24 cellular contexts compared by ENCODE assay signal in the genomic region with DNA sequence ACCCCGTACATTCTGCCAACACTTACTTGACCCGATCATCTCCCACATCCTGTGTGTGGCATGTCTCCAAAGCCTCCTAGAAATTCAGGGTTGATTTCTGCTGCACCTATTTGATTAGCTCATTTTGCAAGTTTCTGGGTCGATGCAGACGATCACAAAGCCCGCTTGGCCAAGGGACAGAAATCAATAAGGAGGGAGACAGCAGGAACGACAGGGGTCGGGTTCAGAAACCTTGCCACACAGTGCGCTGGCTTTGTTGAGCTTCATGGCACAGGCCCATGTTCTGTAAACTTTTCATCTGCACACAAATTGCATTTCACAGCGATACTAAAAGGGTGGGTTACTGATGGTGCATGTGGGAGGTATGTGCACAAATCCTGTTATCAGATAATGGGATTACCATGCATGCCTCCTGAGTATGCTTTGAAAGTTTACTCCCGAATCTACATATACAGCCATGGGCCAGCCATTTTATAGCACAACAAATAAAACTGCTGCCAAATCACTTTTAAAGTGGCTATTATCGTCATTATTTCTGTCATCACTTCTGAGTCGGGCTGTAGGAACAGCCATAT.
DNase-seq lines count a peak whose midpoint lies in the region; ATAC-seq, FAIRE-seq and TF ChIP-seq lines count a peak whose summit lies in the region.
"Had no signal": no experiment of that assay in that cellular context is flagged by ENCODE, and none has a peak within 500 bp of the region (broad histone marks: within the 10 kb centered on the region; RNA-seq: fewer than 3 reads in every experiment).

No MANE protein-coding gene starts in this region.

- H2BK120ac ChIP-seq in neuronal stem cell (ENCODE audit: low read depth, low read length) = no peak overlapping the region

- ATAC-seq in left lung = no peak
- ATAC-seq: sciatic nerve had no signal

- DNase-seq in NCI-H2227 treated with DMSO at 0.1 percent for 48 hours (lab: John Stamatoyannopoulos, UW) = peak; percentile 13
- no peak for DNase-seq in NCI-H2227 (lab: John Stamatoyannopoulos, UW; ENCODE audit: unreplicated experiment)
- DNase-seq in NCI-H2196 (lab: John Stamatoyannopoulos, UW; ENCODE audit: unreplicated experiment) = peak; percentile 55
- no peak for DNase-seq in astrocyte (ENCODE audit: low read depth)
- no peak for DNase-seq in neuronal stem cell (ENCODE audit: low spot score)
- no peak for DNase-seq in T-helper 1 cell
- no peak for DNase-seq in dermis blood vessel endothelial cell
- no peak for DNase-seq in left lung
- DNase-seq: activated CD4-positive, alpha-beta T cell treated with anti-CD3 and anti-CD28 coated beads, Interleukin-2, amount 10 ng/mL, durations not matched to agents 24 days and 14 days; activated naive CD4-positive, alpha-beta T cell treated with Interleukin-2 at 50 U/mL for 16 hours; DMS53; Karpas-422; kidney glomerular epithelial cell; NCI-H1694 treated with DMSO at 0.1 percent for 48 hours; stimulated activated naive CD4-positive, alpha-beta T cell treated with Interleukin-2 at 50 U/mL for 16 hours; SW 1271; upper lobe of left lung had no signal

- no peaks in the 10 kb centered on the region for H3K9me3 Mint-ChIP-seq in astrocyte (ENCODE audit: unreplicated experiment)
- H3K9me3 Mint-ChIP-seq: activated CD4-positive, alpha-beta T cell treated with anti-CD3 and anti-CD28 coated beads, Interleukin-2, amount 10 ng/mL, durations not matched to agents 24 days and 14 days; CD14-positive monocyte had no signal

- no peaks in the 10 kb centered on the region for H3K4me1 Mint-ChIP-seq in astrocyte (ENCODE audit: low read depth, unreplicated experiment)
- H3K4me1 Mint-ChIP-seq: activated CD4-positive, alpha-beta T cell treated with anti-CD3 and anti-CD28 coated beads, Interleukin-2, amount 10 ng/mL, durations not matched to agents 24 days and 14 days had no signal

- H3K23ac ChIP-seq in neuronal stem cell (ENCODE audit: low read depth, low read length, poor library complexity) = no peak overlapping the region

- H3K27ac ChIP-seq in astrocyte (ENCODE audit: low read depth, low read length) = no peak overlapping the region
- H3K27ac ChIP-seq in neuronal stem cell (replicated peaks; ENCODE audit: low read length) = no peak overlapping the region
- no peak overlapping the region for H3K27ac ChIP-seq in left lung
- H3K27ac ChIP-seq: ascending aorta, upper lobe of left lung had no signal

- no peak for TF ChIP-seq CTCF in astrocyte (IDR thresholded peaks at IDR 0.05; ENCODE audit: insufficient read depth, low read depth, low read length)
- no peak for TF ChIP-seq CTCF in left lung (IDR thresholded peaks at IDR 0.05)

- no peak overlapping the region for H3K14ac ChIP-seq in neuronal stem cell (ENCODE audit: low read length)

- H3K79me1 ChIP-seq in neuronal stem cell (ENCODE audit: low read depth, low read length) = no peaks in the 10 kb centered on the region

- no peak overlapping the region for H3K18ac ChIP-seq in neuronal stem cell (ENCODE audit: low read length)

- FAIRE-seq in astrocyte (lab: Jason Lieb, UNC) = no peak
- FAIRE-seq: A204.1, colon, endothelial cell of umbilical vein had no signal

- H4K91ac ChIP-seq in neuronal stem cell (ENCODE audit: low read depth, low read length, poor library complexity) = no peak overlapping the region

- H2AK5ac ChIP-seq in neuronal stem cell (ENCODE audit: low read depth, low read length) = no peak overlapping the region

- H2BK5ac ChIP-seq in neuronal stem cell (ENCODE audit: low read length) = no peak overlapping the region

- no peaks in the 10 kb centered on the region for H3K36me3 Mint-ChIP-seq in astrocyte (ENCODE audit: low read depth, unreplicated experiment)
- H3K36me3 Mint-ChIP-seq: CD14-positive monocyte, mesothelial cell of epicardium had no signal

- H3K4me3 Mint-ChIP-seq in astrocyte (ENCODE audit: unreplicated experiment) = no peak overlapping the region
- H3K4me3 Mint-ChIP-seq: activated CD4-positive, alpha-beta T cell treated with anti-CD3 and anti-CD28 coated beads, Interleukin-2, amount 10 ng/mL, durations not matched to agents 24 days and 14 days; CD14-positive monocyte; mesothelial cell of epicardium had no signal

- H4K20me1 ChIP-seq in astrocyte (ENCODE audit: insufficient read depth, low read length) = no peaks in the 10 kb centered on the region

- H3K27me3 ChIP-seq in astrocyte (ENCODE audit: insufficient read depth, low read length) (no peaks in the 10 kb centered on the region), neuronal stem cell (ENCODE audit: control insufficient read depth in 3 of 3, insufficient read depth in 3 of 3, low read depth in 1 of 3, low read length in 3 of 3) (no peaks in the 10 kb centered on the region), left lung (peaks cover 0 to 3% of the 10 kb centered on the region in 2 donors)
- H3K27me3 ChIP-seq: ascending aorta, upper lobe of left lung had no signal

- no peak overlapping the region for H4K8ac ChIP-seq in neuronal stem cell (ENCODE audit: low read depth, low read length)

- H2AFZ ChIP-seq in astrocyte (ENCODE audit: low read depth, low read length) (peak overlapping the region; percentile 28), neuronal stem cell (ENCODE audit: low read length) (peak overlapping the region; percentile 2)

- no peak overlapping the region for H2BK12ac ChIP-seq in neuronal stem cell (ENCODE audit: low read length)

- no peak overlapping the region for H3K4me2 ChIP-seq in astrocyte (ENCODE audit: low read length)
- no peak overlapping the region for H3K4me2 ChIP-seq in neuronal stem cell (ENCODE audit: insufficient read depth, low read length, poor library complexity, severe bottlenecking)

- H3K4ac ChIP-seq in neuronal stem cell (ENCODE audit: low read length) = no peak overlapping the region

- intact Hi-C loops in left lung (cut with DNase I) = no loop called here

- no peaks in the 10 kb centered on the region for H3K4me1 ChIP-seq in astrocyte (ENCODE audit: insufficient read depth, low read length)
- peaks cover 0 to 2% of the 10 kb centered on the region in 2 donors for H3K4me1 ChIP-seq in neuronal stem cell (ENCODE audit: control insufficient read depth in 2 of 2, insufficient read depth in 1 of 2, low read depth in 1 of 2, low read length in 2 of 2)
- no peaks in the 10 kb centered on the region for H3K4me1 ChIP-seq in left lung
- H3K4me1 ChIP-seq: ascending aorta, upper lobe of left lung had no signal

- H3K27me3 Mint-ChIP-seq in astrocyte (ENCODE audit: low read depth, unreplicated experiment) = no peaks in the 10 kb centered on the region

- H3K4me3 ChIP-seq in astrocyte (ENCODE audit: insufficient read depth, low read depth, low read length) = no peak overlapping the region
- no peak overlapping the region for H3K4me3 ChIP-seq in neuronal stem cell (ENCODE audit: low read length in 2 of 2)
- H3K4me3 ChIP-seq in left lung = no peak overlapping the region
- H3K4me3 ChIP-seq: ascending aorta, upper lobe of left lung had no signal

- WGBS in neuronal stem cell (ENCODE audit: extremely low coverage in 2 of 2, insufficient read length in 2 of 2, insufficient replicate concordance in 1 of 2), 2 donors = no CpG with 5 or more reads among the region's 12 CpGs

- H2BK15ac ChIP-seq in neuronal stem cell (ENCODE audit: low read length) = no peak overlapping the region

- no peaks in the 10 kb centered on the region for H3K79me2 ChIP-seq in astrocyte (ENCODE audit: insufficient read depth, low read length)

- no peak overlapping the region for H3K27ac Mint-ChIP-seq in astrocyte (ENCODE audit: unreplicated experiment)
- H3K27ac Mint-ChIP-seq: activated CD4-positive, alpha-beta T cell treated with anti-CD3 and anti-CD28 coated beads, Interleukin-2, amount 10 ng/mL, durations not matched to agents 24 days and 14 days; CD14-positive monocyte; mesothelial cell of epicardium had no signal

- no peaks in the 10 kb centered on the region for H3K9me3 ChIP-seq in astrocyte (ENCODE audit: insufficient read depth, low read depth, low read length)
- H3K9me3 ChIP-seq in neuronal stem cell (replicated peaks in 1 of 2; ENCODE audit: control insufficient read depth in 2 of 2, insufficient read depth in 1 of 2, low read depth in 1 of 2, low read length in 2 of 2) = no peaks in the 10 kb centered on the region
- H3K9me3 ChIP-seq in left lung = no peaks in the 10 kb centered on the region
- H3K9me3 ChIP-seq: ascending aorta, upper lobe of left lung had no signal

- no peaks in the 10 kb centered on the region for H3K36me3 ChIP-seq in astrocyte (ENCODE audit: insufficient read depth, low read length)
- H3K36me3 ChIP-seq in neuronal stem cell (replicated peaks in 1 of 2; ENCODE audit: control insufficient read depth in 2 of 2, insufficient read depth in 2 of 2, low read length in 2 of 2) = no peaks in the 10 kb centered on the region
- H3K36me3 ChIP-seq in left lung = no peaks in the 10 kb centered on the region
- H3K36me3 ChIP-seq: ascending aorta, upper lobe of left lung had no signal

- H3K9ac ChIP-seq in astrocyte (ENCODE audit: low read length) (no peak overlapping the region), neuronal stem cell (ENCODE audit: low read depth, low read length, poor library complexity) (no peak overlapping the region)

Comparison
In these comparisons a context has a peak if more than half of its experiments do, and no peak if none do; other contexts are left out.
1. DNase-seq: peak in NCI-H2227 treated with DMSO at 0.1 percent for 48 hours (single experiment) and NCI-H2196 (single experiment); none in NCI-H2227 (single experiment), astrocyte (single experiment), neuronal stem cell (single experiment), T-helper 1 cell (0 of 5), dermis blood vessel endothelial cell (single experiment) and left lung (0 of 2).